15 cellular contexts compared by ENCODE assay signal in the genomic region with DNA sequence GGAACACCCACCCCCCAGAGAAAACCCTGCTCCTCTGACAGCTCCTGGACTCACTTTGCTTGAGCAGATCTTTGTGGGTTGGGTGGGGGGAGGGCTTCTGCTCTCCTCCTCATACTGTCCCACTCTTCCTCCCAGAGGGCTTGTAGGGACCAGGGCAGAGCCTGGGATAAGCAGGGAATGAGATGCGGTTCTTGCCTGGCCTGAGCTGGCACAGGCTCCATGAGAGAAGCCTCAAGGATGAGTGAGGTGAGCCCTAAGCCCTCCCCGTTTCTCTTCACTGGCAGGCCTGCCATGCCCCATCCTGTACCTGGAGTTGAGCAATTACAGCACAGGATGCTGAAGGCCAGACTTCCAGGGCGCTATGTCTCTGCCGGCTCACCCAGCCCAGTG.
A peak's percentile ranks its signal among the peaks of the same experiment; 100 is the strongest.
DNase-seq lines count a peak whose midpoint lies in the region; ATAC-seq, FAIRE-seq and TF ChIP-seq lines count a peak whose summit lies in the region.
"Had no signal": no experiment of that assay in that cellular context is flagged by ENCODE, and none has a peak within 500 bp of the region (broad histone marks: within the 10 kb centered on the region; RNA-seq: fewer than 3 reads in every experiment).

No MANE protein-coding gene starts in this region.

- no peak for TF ChIP-seq POLR2A in suprapubic skin (IDR thresholded peaks at IDR 0.05)

- no peak for ATAC-seq in GM21367 (IDR thresholded peaks at IDR 0.05; ENCODE audit: unreplicated experiment)
- no peak for ATAC-seq in HG03520 (IDR thresholded peaks at IDR 0.05; ENCODE audit: unreplicated experiment)
- ATAC-seq: right lobe of liver had no signal

- no peaks in the 10 kb centered on the region for H3K27me3 Mint-ChIP-seq in astrocyte (ENCODE audit: low read depth, unreplicated experiment)
- H3K27me3 Mint-ChIP-seq in T-helper 2 cell treated with Interferon-gamma antibody and Interleukin-4, amounts not matched to agents 5 μg/mL and 100 μg/mL, for 36 hours (ENCODE audit: low read depth): no peaks in the 10 kb centered on the region

- peaks cover 2% of the 10 kb centered on the region for H3K9me1 ChIP-seq in keratinocyte (ENCODE audit: control insufficient read depth, extremely low read depth, insufficient read depth, low read length)

- H2AFZ ChIP-seq in astrocyte (ENCODE audit: low read depth, low read length) (no peak overlapping the region), keratinocyte (ENCODE audit: control insufficient read depth, low read length) (peak overlapping the region; percentile 46)

- peaks cover 2% of the 10 kb centered on the region for H3K9me3 Mint-ChIP-seq in astrocyte (ENCODE audit: unreplicated experiment)
- peaks cover 24% of the 10 kb centered on the region for H3K9me3 Mint-ChIP-seq in T-helper 2 cell treated with Interferon-gamma antibody and Interleukin-4, amounts not matched to agents 5 μg/mL and 100 μg/mL, for 36 hours

- 44% methylated on average over 4 of the region's 4 CpGs for WGBS in suprapubic skin

- H3K9me3 ChIP-seq in astrocyte (ENCODE audit: insufficient read depth, low read depth, low read length) (peaks cover 7% of the 10 kb centered on the region), keratinocyte (ENCODE audit: control insufficient read depth, low read depth, low read length) (peaks cover 3% of the 10 kb centered on the region), suprapubic skin (no peaks in the 10 kb centered on the region)
- H3K9me3 ChIP-seq: esophagus squamous epithelium, right lobe of liver had no signal

- H3K4me1 ChIP-seq in astrocyte (ENCODE audit: insufficient read depth, low read length) (peaks cover 22% of the 10 kb centered on the region), keratinocyte (ENCODE audit: control insufficient read depth, extremely low read depth, insufficient read depth, low read length) (peaks cover 16% of the 10 kb centered on the region), suprapubic skin (peaks cover 19% of the 10 kb centered on the region)
- H3K4me1 ChIP-seq: right lobe of liver had no signal

- peaks cover 11% of the 10 kb centered on the region for H3K36me3 ChIP-seq in astrocyte (ENCODE audit: insufficient read depth, low read length)
- H3K36me3 ChIP-seq in keratinocyte (ENCODE audit: control insufficient read depth in 2 of 2, extremely low read depth in 1 of 2, insufficient read depth in 2 of 2, low read length in 2 of 2): no peaks in the 10 kb centered on the region
- no peaks in the 10 kb centered on the region for H3K36me3 ChIP-seq in suprapubic skin
- H3K36me3 ChIP-seq: esophagus squamous epithelium, right lobe of liver had no signal

- TF ChIP-seq CTCF in astrocyte (IDR thresholded peaks at IDR 0.05; ENCODE audit: insufficient read depth, low read depth, low read length): no peak
- TF ChIP-seq CTCF in keratinocyte (optimal IDR thresholded peaks at IDR 0.05 in 1 of 3, IDR thresholded peaks at IDR 0.05 in 1 of 3, conservative IDR thresholded peaks at IDR 0.05 in 1 of 3; ENCODE audit: extremely low read depth in 1 of 3, insufficient read depth in 2 of 3, low read length in 3 of 3): no peak
- TF ChIP-seq CTCF in suprapubic skin (IDR thresholded peaks at IDR 0.05): no peak

- peaks cover 40% of the 10 kb centered on the region for H3K79me2 ChIP-seq in astrocyte (ENCODE audit: insufficient read depth, low read length)
- no peaks in the 10 kb centered on the region for H3K79me2 ChIP-seq in keratinocyte (ENCODE audit: control insufficient read depth, insufficient read depth, low read length)

- H3K27ac Mint-ChIP-seq in astrocyte (ENCODE audit: unreplicated experiment): peak overlapping the region; percentile 77
- H3K27ac Mint-ChIP-seq in T-helper 2 cell treated with Interferon-gamma antibody and Interleukin-4, amounts not matched to agents 5 μg/mL and 100 μg/mL, for 36 hours: no peak overlapping the region

- H3K4me3 Mint-ChIP-seq in astrocyte (ENCODE audit: unreplicated experiment): no peak overlapping the region
- no peak overlapping the region for H3K4me3 Mint-ChIP-seq in T-helper 2 cell treated with Interferon-gamma antibody and Interleukin-4, amounts not matched to agents 5 μg/mL and 100 μg/mL, for 36 hours

- H4K20me1 ChIP-seq in astrocyte (ENCODE audit: insufficient read depth, low read length): no peaks in the 10 kb centered on the region
- no peaks in the 10 kb centered on the region for H4K20me1 ChIP-seq in keratinocyte (ENCODE audit: control insufficient read depth, extremely low read depth, insufficient read depth, low read length)

- FAIRE-seq in astrocyte (lab: Jason Lieb, UNC): no peak
- peak; percentile 58 for FAIRE-seq in keratinocyte (lab: Jason Lieb, UNC)
- FAIRE-seq: islet of Langerhans had no signal

- peaks cover 14% of the 10 kb centered on the region for H3K4me1 Mint-ChIP-seq in astrocyte (ENCODE audit: low read depth, unreplicated experiment)
- no peaks in the 10 kb centered on the region for H3K4me1 Mint-ChIP-seq in T-helper 2 cell treated with Interferon-gamma antibody and Interleukin-4, amounts not matched to agents 5 μg/mL and 100 μg/mL, for 36 hours (ENCODE audit: low read depth)

- TF ChIP-seq EP300 in suprapubic skin (IDR thresholded peaks at IDR 0.05): no peak

- H3K27ac ChIP-seq in astrocyte (ENCODE audit: low read depth, low read length) (peak overlapping the region; percentile 100), keratinocyte (ENCODE audit: control insufficient read depth, insufficient read depth, low read length) (peak overlapping the region; percentile 67), suprapubic skin (peak overlapping the region; percentile 44)
- H3K27ac ChIP-seq: esophagus squamous epithelium, right lobe of liver had no signal

- H3K4me2 ChIP-seq in astrocyte (ENCODE audit: low read length) (peak overlapping the region; percentile 68), keratinocyte (ENCODE audit: control insufficient read depth, extremely low read depth, insufficient read depth, low read depth, low read length) (peak overlapping the region; percentile 72)

- dilution Hi-C loops in keratinocyte (cut with MboI; ENCODE audit: extremely low pct_ligation_motif_present, low sequenced_read_pairs): no loop called here

- no peak overlapping the region for H3K4me3 ChIP-seq in astrocyte (ENCODE audit: insufficient read depth, low read depth, low read length)
- peak overlapping the region in 1 of 3 experiments; percentile 27 for H3K4me3 ChIP-seq in keratinocyte (ENCODE audit: control insufficient read depth in 2 of 3, extremely low read depth in 1 of 3, insufficient read depth in 2 of 3, low read depth in 1 of 3, low read length in 3 of 3)
- no peak overlapping the region for H3K4me3 ChIP-seq in suprapubic skin
- H3K4me3 ChIP-seq: esophagus squamous epithelium, right lobe of liver had no signal

- H3K27me3 ChIP-seq in astrocyte (ENCODE audit: insufficient read depth, low read length): no peaks in the 10 kb centered on the region
- no peaks in the 10 kb centered on the region for H3K27me3 ChIP-seq in keratinocyte (ENCODE audit: control insufficient read depth, extremely low read depth, insufficient read depth, low read length)
- H3K27me3 ChIP-seq in suprapubic skin: no peaks in the 10 kb centered on the region
- H3K27me3 ChIP-seq: right lobe of liver had no signal

- DNase-seq in HK-2 (ENCODE audit: unreplicated experiment) (peak; percentile 36), astrocyte (ENCODE audit: low read depth) (no peak), keratinocyte (ENCODE audit: low read depth, low spot score) (peak; percentile 55), suprapubic skin (ENCODE audit: low spot score in 2 of 2) (no peak), NCI-H1048 (lab: John Stamatoyannopoulos, UW) (no peak)
- no peak for DNase-seq in T-helper 2 cell treated with Interferon-gamma antibody and Interleukin-4, amounts not matched to agents 5 μg/mL and 100 μg/mL, for 36 hours (ENCODE audit: low spot score)
- DNase-seq: activated CD4-positive, alpha-beta T cell treated with anti-CD3 and anti-CD28 coated beads, Interleukin-2, amount 50 U/mL, for 1 hour; activated naive CD4-positive, alpha-beta T cell treated with Interleukin-2 at 50 U/mL for 16 hours; AML-193; esophagus squamous epithelium; NCI-H524 treated with DMSO at 0.1 percent for 48 hours; right lobe of liver had no signal

- H3K36me3 Mint-ChIP-seq in astrocyte (ENCODE audit: low read depth, unreplicated experiment): peaks cover 13% of the 10 kb centered on the region
- no peaks in the 10 kb centered on the region for H3K36me3 Mint-ChIP-seq in T-helper 2 cell treated with Interferon-gamma antibody and Interleukin-4, amounts not matched to agents 5 μg/mL and 100 μg/mL, for 36 hours (ENCODE audit: low read depth)

- peak overlapping the region; percentile 85 for H3K9ac ChIP-seq in astrocyte (ENCODE audit: low read length)
- H3K9ac ChIP-seq in keratinocyte (ENCODE audit: control insufficient read depth, extremely low read depth, insufficient read depth, low read length): peak overlapping the region; percentile 59

Comparison
In these comparisons a context has a peak if more than half of its experiments do, and no peak if none do; other contexts are left out.
1. DNase-seq: peak in HK-2 (single experiment) and keratinocyte (single experiment); none in astrocyte (single experiment), suprapubic skin (0 of 2), T-helper 2 cell treated with Interferon-gamma antibody and Interleukin-4, amounts not matched to agents 5 μg/mL and 100 μg/mL, for 36 hours (single experiment) and NCI-H1048 (single experiment).
2. H3K27ac ChIP-seq: peak in every context shown above with its lines; median percentile 100 in astrocyte; 67 in keratinocyte; 44 in suprapubic skin.